1 cellular context compared by ENCODE assay signal in genomic region chr17:50055055-50055425, GRCh38.
A peak's percentile ranks its signal among the peaks of the same experiment; 100 is the strongest.
TF ChIP-seq lines count a peak whose summit lies in the region.

No MANE protein-coding gene starts in this region.

TF ChIP-seq in HepG2, 621 proteins besides CTCF, POLR2A, EP300 and RAD21:
- 0 out of 2 replicates have a peak, but pooled peaks have one; percentile 8 for TF ChIP-seq DZIP1 (CRISPR knock-in tag; IDR thresholded peaks at IDR 0.05)
- no peak for TF ChIP-seq ZNF580 (CRISPR knock-in tag; IDR thresholded peaks at IDR 0.05; ENCODE audit: borderline replicate concordance, low read depth)
- TF ChIP-seq PAWR (CRISPR knock-in tag; IDR thresholded peaks at IDR 0.05; ENCODE audit: borderline replicate concordance), result no peak
- no peak for TF ChIP-seq ZBTB49 (CRISPR knock-in tag; IDR thresholded peaks at IDR 0.05; ENCODE audit: borderline replicate concordance)
- TF ChIP-seq ISL2 (CRISPR knock-in tag; IDR thresholded peaks at IDR 0.05), result no peak
- no peak for TF ChIP-seq PRPF4 (IDR thresholded peaks at IDR 0.05; ENCODE audit: low read depth, low read length, poor library complexity, severe bottlenecking)
- TF ChIP-seq TOE1 (CRISPR knock-in tag; IDR thresholded peaks at IDR 0.05), result no peak
- TF ChIP-seq TSC22D2 (CRISPR knock-in tag; IDR thresholded peaks at IDR 0.05; ENCODE audit: borderline replicate concordance), result no peak
- no peak for TF ChIP-seq ZNF451 (CRISPR knock-in tag; IDR thresholded peaks at IDR 0.05)
TF ChIP-seq in HepG2: peak in this region for 1.
